In the genomic region with DNA sequence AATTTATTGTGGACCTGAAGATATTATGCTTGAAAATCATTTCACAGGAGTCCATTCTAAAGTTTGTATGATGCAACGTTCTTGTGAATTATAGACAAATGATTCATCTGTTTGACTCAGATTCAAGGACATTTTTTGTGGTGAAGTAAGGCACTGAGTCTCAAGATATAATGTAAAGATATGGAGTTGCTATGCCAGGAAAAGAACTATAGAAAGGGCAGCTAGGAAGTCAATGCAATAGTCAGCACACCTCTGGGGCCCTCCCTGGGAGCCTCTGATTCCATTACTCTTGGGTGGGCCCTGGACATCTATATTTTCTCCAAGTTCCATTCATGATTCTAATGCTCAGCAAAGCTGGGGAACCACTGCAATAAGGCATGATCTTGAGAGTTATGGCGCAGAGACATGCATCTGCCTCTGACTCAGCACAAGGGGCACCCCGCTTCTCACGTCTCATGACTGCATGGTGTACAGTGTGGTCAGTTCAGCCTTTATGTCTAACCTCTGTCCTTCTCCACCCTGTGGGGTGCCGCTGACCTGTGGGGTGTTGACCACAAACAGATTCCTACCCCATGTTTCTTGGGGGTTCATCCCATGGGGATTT, we compare ENCODE assay signal across 1 cellular context.
A peak's percentile ranks its signal among the peaks of the same experiment; 100 is the strongest.
TF ChIP-seq lines count a peak whose summit lies in the region.

No MANE protein-coding gene starts in this region.

TF ChIP-seq in K562, 482 proteins besides CTCF, POLR2A, EP300 and RAD21 (continued from another document and continues in another):
- TF ChIP-seq PBX2 (CRISPR knock-in tag; IDR thresholded peaks at IDR 0.05; ENCODE audit: low read depth) (no peak), PBX2 (tag; conservative IDR thresholded peaks at IDR 0.05; ENCODE audit: low read depth) (no peak), CEBPB (tag; IDR thresholded peaks at IDR 0.05) (peak; percentile 80), XRCC4 (IDR thresholded peaks at IDR 0.05; ENCODE audit: extremely low read depth, insufficient read depth, insufficient read length) (no peak), BACH1 (tag; IDR thresholded peaks at IDR 0.05) (peak; percentile 82; the same call in 1 of the 2 replicates), TAF7 (tag; IDR thresholded peaks at IDR 0.05) (no peak), BCL6 (CRISPR knock-in tag; IDR thresholded peaks at IDR 0.05) (no peak), ZNF174 (CRISPR knock-in tag; IDR thresholded peaks at IDR 0.05) (0 out of 2 replicates have a peak, but pooled peaks have one; percentile 28), ZNF263 (CRISPR knock-in tag; IDR thresholded peaks at IDR 0.05; ENCODE audit: borderline replicate concordance) (no peak), RBM34 (IDR thresholded peaks at IDR 0.05; ENCODE audit: borderline replicate concordance, insufficient read depth, low read length) (no peak), PRDM10 (IDR thresholded peaks at IDR 0.05; ENCODE audit: partially characterized antibody) (no peak), TEAD4 (IDR thresholded peaks at IDR 0.05; ENCODE audit: low read length) (no peak), TEAD4 (CRISPR knock-in tag; IDR thresholded peaks at IDR 0.05; ENCODE audit: borderline replicate concordance) (no peak), ESRRB (CRISPR knock-in tag; IDR thresholded peaks at IDR 0.05; ENCODE audit: borderline replicate concordance) (no peak), ZNF134 (CRISPR knock-in tag; conservative IDR thresholded peaks at IDR 0.05) (no peak), FOXJ3 (CRISPR knock-in tag; IDR thresholded peaks at IDR 0.05) (no peak), NR4A1 (CRISPR knock-in tag; IDR thresholded peaks at IDR 0.05) (no peak), NR4A1 (tag; IDR thresholded peaks at IDR 0.05) (peak; percentile 65; the same call in 1 of the 2 replicates), ZNF766 (CRISPR knock-in tag; conservative IDR thresholded peaks at IDR 0.05) (0 out of 2 replicates have a peak, but pooled peaks have one; percentile 68), ZNF695 (CRISPR knock-in tag; IDR thresholded peaks at IDR 0.05) (no peak), ZNF3 (CRISPR knock-in tag; IDR thresholded peaks at IDR 0.05) (no peak), RCOR1 (IDR thresholded peaks at IDR 0.05; ENCODE audit: borderline replicate concordance in 1 of 2, low read depth in 2 of 2, low read length in 2 of 2) (no peak; a peak in 1 of 4 replicates), ZNF184 (CRISPR knock-in tag; IDR thresholded peaks at IDR 0.05) (no peak), PTRF (tag; IDR thresholded peaks at IDR 0.05) (no peak), ZZZ3 (IDR thresholded peaks at IDR 0.05) (no peak), ZNF431 (CRISPR knock-in tag; IDR thresholded peaks at IDR 0.05) (no peak), E2F1 (CRISPR knock-in tag; IDR thresholded peaks at IDR 0.05) (no peak), NFE2 (IDR thresholded peaks at IDR 0.05; ENCODE audit: low read depth) (peak; percentile 76), JUN (IDR thresholded peaks at IDR 0.05; ENCODE audit: borderline replicate concordance, low read depth, low read length) (peak; percentile 87), JUN (CRISPR knock-in tag; IDR thresholded peaks at IDR 0.05; ENCODE audit: borderline replicate concordance) (no peak), E2F3 (CRISPR knock-in tag; IDR thresholded peaks at IDR 0.05) (peak; percentile 14; the same call in 1 of the 2 replicates), FOSL1 (tag; conservative IDR thresholded peaks at IDR 0.05) (peak; percentile 98), ZNF583 (CRISPR knock-in tag; IDR thresholded peaks at IDR 0.05) (peak; percentile 54; the same call in 1 of the 2 replicates), C11orf30 (IDR thresholded peaks at IDR 0.05; ENCODE audit: low read depth) (peak; percentile 62; the same call in 1 of the 2 replicates), KLF13 (tag; IDR thresholded peaks at IDR 0.05; ENCODE audit: borderline replicate concordance, low read depth) (no peak), ZNF347 (CRISPR knock-in tag; IDR thresholded peaks at IDR 0.05; ENCODE audit: low read depth) (no peak), SMARCB1 (IDR thresholded peaks at IDR 0.05; ENCODE audit: insufficient read length, low read depth) (no peak), ESRRA (IDR thresholded peaks at IDR 0.05; ENCODE audit: borderline replicate concordance, low read depth) (0 out of 2 replicates have a peak, but pooled peaks have one; percentile 13), ZNF12 (CRISPR knock-in tag; IDR thresholded peaks at IDR 0.05) (no peak), ZNF197 (CRISPR knock-in tag; IDR thresholded peaks at IDR 0.05; ENCODE audit: low read depth) (peak; percentile 64; the same call in 1 of the 2 replicates), HLTF (IDR thresholded peaks at IDR 0.05) (no peak), KLF6 (CRISPR knock-in tag; IDR thresholded peaks at IDR 0.05; ENCODE audit: borderline replicate concordance) (0 out of 2 replicates have a peak, but pooled peaks have one; percentile 13), TEAD1 (CRISPR knock-in tag; IDR thresholded peaks at IDR 0.05) (0 out of 4 replicates have a peak, but pooled peaks of 1 of the 2 experiments have one; percentile 33), SUPT5H (IDR thresholded peaks at IDR 0.05) (no peak)
- TF ChIP-seq, protein P1, sequence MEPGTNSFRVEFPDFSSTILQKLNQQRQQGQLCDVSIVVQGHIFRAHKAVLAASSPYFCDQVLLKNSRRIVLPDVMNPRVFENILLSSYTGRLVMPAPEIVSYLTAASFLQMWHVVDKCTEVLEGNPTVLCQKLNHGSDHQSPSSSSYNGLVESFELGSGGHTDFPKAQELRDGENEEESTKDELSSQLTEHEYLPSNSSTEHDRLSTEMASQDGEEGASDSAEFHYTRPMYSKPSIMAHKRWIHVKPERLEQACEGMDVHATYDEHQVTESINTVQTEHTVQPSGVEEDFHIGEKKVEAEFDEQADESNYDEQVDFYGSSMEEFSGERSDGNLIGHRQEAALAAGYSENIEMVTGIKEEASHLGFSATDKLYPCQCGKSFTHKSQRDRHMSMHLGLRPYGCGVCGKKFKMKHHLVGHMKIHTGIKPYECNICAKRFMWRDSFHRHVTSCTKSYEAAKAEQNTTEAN (CRISPR knock-in tag; IDR thresholded peaks at IDR 0.05), result no peak
- TF ChIP-seq, protein P2, sequence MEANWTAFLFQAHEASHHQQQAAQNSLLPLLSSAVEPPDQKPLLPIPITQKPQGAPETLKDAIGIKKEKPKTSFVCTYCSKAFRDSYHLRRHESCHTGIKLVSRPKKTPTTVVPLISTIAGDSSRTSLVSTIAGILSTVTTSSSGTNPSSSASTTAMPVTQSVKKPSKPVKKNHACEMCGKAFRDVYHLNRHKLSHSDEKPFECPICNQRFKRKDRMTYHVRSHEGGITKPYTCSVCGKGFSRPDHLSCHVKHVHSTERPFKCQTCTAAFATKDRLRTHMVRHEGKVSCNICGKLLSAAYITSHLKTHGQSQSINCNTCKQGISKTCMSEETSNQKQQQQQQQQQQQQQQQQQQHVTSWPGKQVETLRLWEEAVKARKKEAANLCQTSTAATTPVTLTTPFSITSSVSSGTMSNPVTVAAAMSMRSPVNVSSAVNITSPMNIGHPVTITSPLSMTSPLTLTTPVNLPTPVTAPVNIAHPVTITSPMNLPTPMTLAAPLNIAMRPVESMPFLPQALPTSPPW (CRISPR knock-in tag; IDR thresholded peaks at IDR 0.05), result 0 out of 2 replicates have a peak, but pooled peaks have one; percentile 24
- TF ChIP-seq, protein P3, sequence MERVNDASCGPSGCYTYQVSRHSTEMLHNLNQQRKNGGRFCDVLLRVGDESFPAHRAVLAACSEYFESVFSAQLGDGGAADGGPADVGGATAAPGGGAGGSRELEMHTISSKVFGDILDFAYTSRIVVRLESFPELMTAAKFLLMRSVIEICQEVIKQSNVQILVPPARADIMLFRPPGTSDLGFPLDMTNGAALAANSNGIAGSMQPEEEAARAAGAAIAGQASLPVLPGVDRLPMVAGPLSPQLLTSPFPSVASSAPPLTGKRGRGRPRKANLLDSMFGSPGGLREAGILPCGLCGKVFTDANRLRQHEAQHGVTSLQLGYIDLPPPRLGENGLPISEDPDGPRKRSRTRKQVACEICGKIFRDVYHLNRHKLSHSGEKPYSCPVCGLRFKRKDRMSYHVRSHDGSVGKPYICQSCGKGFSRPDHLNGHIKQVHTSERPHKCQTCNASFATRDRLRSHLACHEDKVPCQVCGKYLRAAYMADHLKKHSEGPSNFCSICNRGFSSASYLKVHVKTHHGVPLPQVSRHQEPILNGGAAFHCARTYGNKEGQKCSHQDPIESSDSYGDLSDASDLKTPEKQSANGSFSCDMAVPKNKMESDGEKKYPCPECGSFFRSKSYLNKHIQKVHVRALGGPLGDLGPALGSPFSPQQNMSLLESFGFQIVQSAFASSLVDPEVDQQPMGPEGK (CRISPR knock-in tag; IDR thresholded peaks at IDR 0.05; ENCODE audit: borderline replicate concordance), result peak; percentile 51; the same call in 1 of the 2 replicates
- TF ChIP-seq, protein P4, sequence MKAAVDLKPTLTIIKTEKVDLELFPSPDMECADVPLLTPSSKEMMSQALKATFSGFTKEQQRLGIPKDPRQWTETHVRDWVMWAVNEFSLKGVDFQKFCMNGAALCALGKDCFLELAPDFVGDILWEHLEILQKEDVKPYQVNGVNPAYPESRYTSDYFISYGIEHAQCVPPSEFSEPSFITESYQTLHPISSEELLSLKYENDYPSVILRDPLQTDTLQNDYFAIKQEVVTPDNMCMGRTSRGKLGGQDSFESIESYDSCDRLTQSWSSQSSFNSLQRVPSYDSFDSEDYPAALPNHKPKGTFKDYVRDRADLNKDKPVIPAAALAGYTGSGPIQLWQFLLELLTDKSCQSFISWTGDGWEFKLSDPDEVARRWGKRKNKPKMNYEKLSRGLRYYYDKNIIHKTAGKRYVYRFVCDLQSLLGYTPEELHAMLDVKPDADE (conservative IDR thresholded peaks at IDR 0.05; ENCODE audit: control insufficient read depth, low read depth, low read length), result no peak
